1 cellular context compared by ENCODE assay signal in the genomic region with DNA sequence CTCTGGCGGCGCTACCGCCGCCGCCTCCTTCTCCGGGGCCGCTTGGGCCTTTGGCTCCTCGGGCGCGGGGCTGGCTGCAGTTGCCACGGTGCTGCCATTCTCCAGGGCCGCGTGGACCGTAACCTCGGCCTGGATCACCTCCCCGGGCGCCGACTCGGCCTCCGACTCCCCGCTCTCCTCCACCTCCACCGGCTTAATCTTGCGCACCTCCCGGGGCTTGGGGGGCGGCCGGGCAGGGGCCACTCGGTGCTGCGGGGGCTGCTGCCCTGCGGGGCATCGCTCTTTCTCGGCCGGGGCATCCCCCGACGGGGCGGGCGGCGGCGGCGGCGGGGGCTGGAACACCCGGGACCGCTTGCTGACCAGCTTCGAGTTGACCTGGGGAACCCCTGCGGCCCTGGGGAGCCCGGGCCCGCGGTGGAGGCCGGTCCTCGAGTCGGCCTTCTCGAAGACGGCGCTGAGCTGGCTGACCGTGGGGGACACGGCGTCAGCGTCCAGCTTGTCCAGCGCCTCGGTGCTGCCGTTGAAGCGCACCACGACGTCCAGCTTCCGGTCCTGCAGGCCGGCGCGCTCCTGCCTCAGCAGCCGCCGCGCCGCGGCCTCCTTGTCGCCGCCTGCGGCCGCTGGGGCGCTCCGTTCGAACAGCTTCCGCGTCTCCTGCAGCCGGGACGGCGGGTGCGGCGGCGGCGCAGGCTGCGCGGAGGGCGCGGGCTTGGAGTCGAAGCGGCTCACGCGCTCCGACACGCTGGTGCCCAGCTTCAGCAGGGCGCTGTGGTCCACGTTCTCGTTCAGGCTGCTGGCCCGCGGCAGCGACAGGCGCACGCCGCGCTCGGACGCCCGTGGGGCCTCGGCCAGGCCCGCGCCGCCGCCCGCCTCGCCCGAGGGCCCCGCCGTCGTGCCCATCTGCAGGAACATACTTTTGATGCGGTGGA.
TF ChIP-seq lines count a peak whose summit lies in the region.

No MANE protein-coding gene starts in this region.

TF ChIP-seq in HepG2, 621 proteins besides CTCF, POLR2A, EP300 and RAD21 (continued from another document and continues in another):
- TF ChIP-seq, protein P1, sequence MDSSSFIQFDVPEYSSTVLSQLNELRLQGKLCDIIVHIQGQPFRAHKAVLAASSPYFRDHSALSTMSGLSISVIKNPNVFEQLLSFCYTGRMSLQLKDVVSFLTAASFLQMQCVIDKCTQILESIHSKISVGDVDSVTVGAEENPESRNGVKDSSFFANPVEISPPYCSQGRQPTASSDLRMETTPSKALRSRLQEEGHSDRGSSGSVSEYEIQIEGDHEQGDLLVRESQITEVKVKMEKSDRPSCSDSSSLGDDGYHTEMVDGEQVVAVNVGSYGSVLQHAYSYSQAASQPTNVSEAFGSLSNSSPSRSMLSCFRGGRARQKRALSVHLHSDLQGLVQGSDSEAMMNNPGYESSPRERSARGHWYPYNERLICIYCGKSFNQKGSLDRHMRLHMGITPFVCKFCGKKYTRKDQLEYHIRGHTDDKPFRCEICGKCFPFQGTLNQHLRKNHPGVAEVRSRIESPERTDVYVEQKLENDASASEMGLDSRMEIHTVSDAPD (CRISPR knock-in tag; IDR thresholded peaks at IDR 0.05) = no peak
- TF ChIP-seq, protein P2, sequence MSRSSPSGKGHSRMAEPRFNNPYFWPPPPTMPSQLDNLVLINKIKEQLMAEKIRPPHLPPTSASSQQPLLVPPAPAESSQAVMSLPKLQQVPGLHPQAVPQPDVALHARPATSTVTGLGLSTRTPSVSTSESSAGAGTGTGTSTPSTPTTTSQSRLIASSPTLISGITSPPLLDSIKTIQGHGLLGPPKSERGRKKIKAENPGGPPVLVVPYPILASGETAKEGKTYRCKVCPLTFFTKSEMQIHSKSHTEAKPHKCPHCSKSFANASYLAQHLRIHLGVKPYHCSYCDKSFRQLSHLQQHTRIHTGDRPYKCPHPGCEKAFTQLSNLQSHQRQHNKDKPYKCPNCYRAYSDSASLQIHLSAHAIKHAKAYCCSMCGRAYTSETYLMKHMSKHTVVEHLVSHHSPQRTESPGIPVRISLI (CRISPR knock-in tag; IDR thresholded peaks at IDR 0.05; ENCODE audit: borderline replicate concordance) = no peak
- 0 out of 2 replicates have a peak, but pooled peaks have one; percentile 31 for TF ChIP-seq ZNF224 (CRISPR knock-in tag; IDR thresholded peaks at IDR 0.05)
- no peak; the same call in 1 of the 2 replicates for TF ChIP-seq SRY (CRISPR knock-in tag; IDR thresholded peaks at IDR 0.05)
- TF ChIP-seq, protein P3, sequence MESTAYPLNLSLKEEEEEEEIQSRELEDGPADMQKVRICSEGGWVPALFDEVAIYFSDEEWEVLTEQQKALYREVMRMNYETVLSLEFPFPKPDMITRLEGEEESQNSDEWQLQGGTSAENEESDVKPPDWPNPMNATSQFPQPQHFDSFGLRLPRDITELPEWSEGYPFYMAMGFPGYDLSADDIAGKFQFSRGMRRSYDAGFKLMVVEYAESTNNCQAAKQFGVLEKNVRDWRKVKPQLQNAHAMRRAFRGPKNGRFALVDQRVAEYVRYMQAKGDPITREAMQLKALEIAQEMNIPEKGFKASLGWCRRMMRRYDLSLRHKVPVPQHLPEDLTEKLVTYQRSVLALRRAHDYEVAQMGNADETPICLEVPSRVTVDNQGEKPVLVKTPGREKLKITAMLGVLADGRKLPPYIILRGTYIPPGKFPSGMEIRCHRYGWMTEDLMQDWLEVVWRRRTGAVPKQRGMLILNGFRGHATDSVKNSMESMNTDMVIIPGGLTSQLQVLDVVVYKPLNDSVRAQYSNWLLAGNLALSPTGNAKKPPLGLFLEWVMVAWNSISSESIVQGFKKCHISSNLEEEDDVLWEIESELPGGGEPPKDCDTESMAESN (CRISPR knock-in tag; conservative IDR thresholded peaks at IDR 0.05) = no peak
- TF ChIP-seq, protein P4, sequence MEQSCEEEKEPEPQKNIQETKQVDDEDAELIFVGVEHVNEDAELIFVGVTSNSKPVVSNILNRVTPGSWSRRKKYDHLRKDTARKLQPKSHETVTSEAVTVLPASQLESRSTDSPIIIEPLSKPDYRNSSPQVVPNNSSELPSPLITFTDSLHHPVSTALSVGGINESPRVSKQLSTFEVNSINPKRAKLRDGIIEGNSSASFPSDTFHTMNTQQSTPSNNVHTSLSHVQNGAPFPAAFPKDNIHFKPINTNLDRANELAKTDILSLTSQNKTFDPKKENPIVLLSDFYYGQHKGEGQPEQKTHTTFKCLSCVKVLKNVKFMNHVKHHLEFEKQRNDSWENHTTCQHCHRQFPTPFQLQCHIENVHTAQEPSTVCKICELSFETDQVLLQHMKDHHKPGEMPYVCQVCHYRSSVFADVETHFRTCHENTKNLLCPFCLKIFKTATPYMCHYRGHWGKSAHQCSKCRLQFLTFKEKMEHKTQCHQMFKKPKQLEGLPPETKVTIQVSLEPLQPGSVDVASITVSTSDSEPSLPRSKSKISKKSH (CRISPR knock-in tag; IDR thresholded peaks at IDR 0.05; ENCODE audit: borderline replicate concordance) = no peak
- TF ChIP-seq ZNF567 (CRISPR knock-in tag; IDR thresholded peaks at IDR 0.05; ENCODE audit: borderline replicate concordance) = no peak
- TF ChIP-seq, protein P5, sequence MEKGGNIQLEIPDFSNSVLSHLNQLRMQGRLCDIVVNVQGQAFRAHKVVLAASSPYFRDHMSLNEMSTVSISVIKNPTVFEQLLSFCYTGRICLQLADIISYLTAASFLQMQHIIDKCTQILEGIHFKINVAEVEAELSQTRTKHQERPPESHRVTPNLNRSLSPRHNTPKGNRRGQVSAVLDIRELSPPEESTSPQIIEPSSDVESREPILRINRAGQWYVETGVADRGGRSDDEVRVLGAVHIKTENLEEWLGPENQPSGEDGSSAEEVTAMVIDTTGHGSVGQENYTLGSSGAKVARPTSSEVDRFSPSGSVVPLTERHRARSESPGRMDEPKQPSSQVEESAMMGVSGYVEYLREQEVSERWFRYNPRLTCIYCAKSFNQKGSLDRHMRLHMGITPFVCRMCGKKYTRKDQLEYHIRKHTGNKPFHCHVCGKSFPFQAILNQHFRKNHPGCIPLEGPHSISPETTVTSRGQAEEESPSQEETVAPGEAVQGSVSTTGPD (CRISPR knock-in tag; IDR thresholded peaks at IDR 0.05) = no peak
- TF ChIP-seq, protein P6, sequence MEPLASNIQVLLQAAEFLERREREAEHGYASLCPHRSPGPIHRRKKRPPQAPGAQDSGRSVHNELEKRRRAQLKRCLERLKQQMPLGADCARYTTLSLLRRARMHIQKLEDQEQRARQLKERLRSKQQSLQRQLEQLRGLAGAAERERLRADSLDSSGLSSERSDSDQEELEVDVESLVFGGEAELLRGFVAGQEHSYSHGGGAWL (CRISPR knock-in tag; IDR thresholded peaks at IDR 0.05) = peak; percentile 18; the same call in 1 of the 2 replicates
- TF ChIP-seq, protein P7, sequence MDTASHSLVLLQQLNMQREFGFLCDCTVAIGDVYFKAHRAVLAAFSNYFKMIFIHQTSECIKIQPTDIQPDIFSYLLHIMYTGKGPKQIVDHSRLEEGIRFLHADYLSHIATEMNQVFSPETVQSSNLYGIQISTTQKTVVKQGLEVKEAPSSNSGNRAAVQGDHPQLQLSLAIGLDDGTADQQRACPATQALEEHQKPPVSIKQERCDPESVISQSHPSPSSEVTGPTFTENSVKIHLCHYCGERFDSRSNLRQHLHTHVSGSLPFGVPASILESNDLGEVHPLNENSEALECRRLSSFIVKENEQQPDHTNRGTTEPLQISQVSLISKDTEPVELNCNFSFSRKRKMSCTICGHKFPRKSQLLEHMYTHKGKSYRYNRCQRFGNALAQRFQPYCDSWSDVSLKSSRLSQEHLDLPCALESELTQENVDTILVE (CRISPR knock-in tag; IDR thresholded peaks at IDR 0.05) = peak; percentile 23; the same call in 1 of the 2 replicates
- no peak for TF ChIP-seq NFYC (CRISPR knock-in tag; IDR thresholded peaks at IDR 0.05)
- no peak; the same call in 1 of the 2 replicates for TF ChIP-seq BCL6 (CRISPR knock-in tag; IDR thresholded peaks at IDR 0.05)
- peak; percentile 77; the same call in 1 of the 2 replicates for TF ChIP-seq ELF3 (CRISPR knock-in tag; IDR thresholded peaks at IDR 0.05)
- TF ChIP-seq, protein P8, sequence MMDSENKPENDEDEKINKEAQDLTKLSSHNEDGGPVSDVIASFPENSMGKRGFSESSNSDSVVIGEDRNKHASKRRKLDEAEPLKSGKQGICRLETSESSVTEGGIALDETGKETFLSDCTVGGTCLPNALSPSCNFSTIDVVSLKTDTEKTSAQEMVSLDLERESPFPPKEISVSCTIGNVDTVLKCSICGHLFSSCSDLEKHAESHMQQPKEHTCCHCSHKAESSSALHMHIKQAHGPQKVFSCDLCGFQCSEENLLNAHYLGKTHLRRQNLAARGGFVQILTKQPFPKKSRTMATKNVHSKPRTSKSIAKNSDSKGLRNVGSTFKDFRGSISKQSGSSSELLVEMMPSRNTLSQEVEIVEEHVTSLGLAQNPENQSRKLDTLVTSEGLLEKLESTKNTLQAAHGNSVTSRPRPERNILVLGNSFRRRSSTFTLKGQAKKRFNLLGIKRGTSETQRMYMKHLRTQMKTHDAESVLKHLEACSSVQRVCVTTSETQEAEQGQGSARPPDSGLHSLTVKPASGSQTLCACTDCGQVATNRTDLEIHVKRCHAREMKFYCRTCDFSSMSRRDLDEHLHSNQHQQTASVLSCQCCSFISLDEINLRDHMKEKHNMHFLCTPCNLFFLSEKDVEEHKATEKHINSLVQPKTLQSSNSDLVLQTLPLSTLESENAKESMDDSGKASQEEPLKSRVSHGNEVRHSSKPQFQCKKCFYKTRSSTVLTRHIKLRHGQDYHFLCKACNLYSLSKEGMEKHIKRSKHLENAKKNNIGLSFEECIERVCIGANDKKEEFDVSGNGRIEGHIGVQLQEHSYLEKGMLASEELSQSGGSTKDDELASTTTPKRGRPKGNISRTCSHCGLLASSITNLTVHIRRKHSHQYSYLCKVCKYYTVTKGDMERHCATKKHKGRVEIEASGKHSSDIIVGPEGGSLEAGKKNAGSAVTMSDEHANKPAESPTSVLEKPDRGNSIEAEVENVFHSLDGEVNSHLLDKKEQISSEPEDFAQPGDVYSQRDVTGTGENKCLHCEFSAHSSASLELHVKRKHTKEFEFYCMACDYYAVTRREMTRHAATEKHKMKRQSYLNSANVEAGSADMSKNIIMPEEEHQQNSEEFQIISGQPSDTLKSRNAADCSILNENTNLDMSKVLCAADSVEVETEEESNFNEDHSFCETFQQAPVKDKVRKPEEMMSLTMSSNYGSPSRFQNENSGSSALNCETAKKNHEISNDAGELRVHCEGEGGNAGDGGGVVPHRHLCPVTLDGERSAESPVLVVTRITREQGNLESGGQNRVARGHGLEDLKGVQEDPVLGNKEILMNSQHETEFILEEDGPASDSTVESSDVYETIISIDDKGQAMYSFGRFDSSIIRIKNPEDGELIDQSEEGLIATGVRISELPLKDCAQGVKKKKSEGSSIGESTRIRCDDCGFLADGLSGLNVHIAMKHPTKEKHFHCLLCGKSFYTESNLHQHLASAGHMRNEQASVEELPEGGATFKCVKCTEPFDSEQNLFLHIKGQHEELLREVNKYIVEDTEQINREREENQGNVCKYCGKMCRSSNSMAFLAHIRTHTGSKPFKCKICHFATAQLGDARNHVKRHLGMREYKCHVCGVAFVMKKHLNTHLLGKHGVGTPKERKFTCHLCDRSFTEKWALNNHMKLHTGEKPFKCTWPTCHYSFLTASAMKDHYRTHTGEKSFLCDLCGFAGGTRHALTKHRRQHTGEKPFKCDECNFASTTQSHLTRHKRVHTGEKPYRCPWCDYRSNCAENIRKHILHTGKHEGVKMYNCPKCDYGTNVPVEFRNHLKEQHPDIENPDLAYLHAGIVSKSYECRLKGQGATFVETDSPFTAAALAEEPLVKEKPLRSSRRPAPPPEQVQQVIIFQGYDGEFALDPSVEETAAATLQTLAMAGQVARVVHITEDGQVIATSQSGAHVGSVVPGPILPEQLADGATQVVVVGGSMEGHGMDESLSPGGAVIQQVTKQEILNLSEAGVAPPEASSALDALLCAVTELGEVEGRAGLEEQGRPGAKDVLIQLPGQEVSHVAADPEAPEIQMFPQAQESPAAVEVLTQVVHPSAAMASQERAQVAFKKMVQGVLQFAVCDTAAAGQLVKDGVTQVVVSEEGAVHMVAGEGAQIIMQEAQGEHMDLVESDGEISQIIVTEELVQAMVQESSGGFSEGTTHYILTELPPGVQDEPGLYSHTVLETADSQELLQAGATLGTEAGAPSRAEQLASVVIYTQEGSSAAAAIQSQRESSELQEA (CRISPR knock-in tag; IDR thresholded peaks at IDR 0.05; ENCODE audit: not compliant biosample characterization) = peak; percentile 21
- no peak for TF ChIP-seq ATM (IDR thresholded peaks at IDR 0.05; ENCODE audit: borderline replicate concordance)
- TF ChIP-seq TEAD2 (CRISPR knock-in tag; IDR thresholded peaks at IDR 0.05) = no peak
- TF ChIP-seq, protein P9, sequence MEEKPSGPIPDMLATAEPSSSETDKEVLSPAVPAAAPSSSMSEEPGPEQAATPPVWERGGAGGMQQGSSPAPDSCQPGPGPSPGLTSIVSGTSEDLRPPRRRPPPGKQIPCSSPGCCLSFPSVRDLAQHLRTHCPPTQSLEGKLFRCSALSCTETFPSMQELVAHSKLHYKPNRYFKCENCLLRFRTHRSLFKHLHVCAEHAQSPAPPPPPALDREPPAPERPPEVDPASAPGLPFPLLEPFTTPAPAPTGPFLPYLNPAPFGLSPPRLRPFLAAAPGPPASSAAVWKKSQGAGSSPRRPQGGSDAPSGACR (CRISPR knock-in tag; IDR thresholded peaks at IDR 0.05) = no peak
- TF ChIP-seq, protein P10, sequence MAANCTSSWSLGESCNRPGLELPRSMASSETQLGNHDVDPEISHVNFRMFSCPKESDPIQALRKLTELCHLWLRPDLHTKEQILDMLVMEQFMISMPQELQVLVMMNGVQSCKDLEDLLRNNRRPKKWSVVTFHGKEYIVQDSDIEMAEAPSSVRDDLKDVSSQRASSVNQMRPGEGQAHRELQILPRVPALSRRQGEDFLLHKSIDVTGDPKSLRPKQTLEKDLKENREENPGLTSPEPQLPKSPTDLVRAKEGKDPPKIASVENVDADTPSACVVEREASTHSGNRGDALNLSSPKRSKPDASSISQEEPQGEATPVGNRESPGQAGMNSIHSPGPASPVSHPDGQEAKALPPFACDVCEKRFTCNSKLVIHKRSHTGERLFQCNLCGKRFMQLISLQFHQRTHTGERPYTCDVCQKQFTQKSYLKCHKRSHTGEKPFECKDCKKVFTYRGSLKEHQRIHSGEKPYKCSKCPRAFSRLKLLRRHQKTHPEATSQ (CRISPR knock-in tag; IDR thresholded peaks at IDR 0.05; ENCODE audit: borderline replicate concordance) = no peak
- no peak for TF ChIP-seq NR3C1 (CRISPR knock-in tag; IDR thresholded peaks at IDR 0.05)
- no peak for TF ChIP-seq NCOA1 (CRISPR knock-in tag; IDR thresholded peaks at IDR 0.05)
- TF ChIP-seq, protein P11, sequence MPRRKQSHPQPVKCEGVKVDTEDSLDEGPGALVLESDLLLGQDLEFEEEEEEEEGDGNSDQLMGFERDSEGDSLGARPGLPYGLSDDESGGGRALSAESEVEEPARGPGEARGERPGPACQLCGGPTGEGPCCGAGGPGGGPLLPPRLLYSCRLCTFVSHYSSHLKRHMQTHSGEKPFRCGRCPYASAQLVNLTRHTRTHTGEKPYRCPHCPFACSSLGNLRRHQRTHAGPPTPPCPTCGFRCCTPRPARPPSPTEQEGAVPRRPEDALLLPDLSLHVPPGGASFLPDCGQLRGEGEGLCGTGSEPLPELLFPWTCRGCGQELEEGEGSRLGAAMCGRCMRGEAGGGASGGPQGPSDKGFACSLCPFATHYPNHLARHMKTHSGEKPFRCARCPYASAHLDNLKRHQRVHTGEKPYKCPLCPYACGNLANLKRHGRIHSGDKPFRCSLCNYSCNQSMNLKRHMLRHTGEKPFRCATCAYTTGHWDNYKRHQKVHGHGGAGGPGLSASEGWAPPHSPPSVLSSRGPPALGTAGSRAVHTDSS (CRISPR knock-in tag; conservative IDR thresholded peaks at IDR 0.05) = no peak
- TF ChIP-seq, protein P12, sequence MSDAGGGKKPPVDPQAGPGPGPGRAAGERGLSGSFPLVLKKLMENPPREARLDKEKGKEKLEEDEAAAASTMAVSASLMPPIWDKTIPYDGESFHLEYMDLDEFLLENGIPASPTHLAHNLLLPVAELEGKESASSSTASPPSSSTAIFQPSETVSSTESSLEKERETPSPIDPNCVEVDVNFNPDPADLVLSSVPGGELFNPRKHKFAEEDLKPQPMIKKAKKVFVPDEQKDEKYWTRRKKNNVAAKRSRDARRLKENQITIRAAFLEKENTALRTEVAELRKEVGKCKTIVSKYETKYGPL (CRISPR knock-in tag; IDR thresholded peaks at IDR 0.05) = no peak
- TF ChIP-seq ZNF451 (CRISPR knock-in tag; IDR thresholded peaks at IDR 0.05) = 0 out of 2 replicates have a peak, but pooled peaks have one; percentile 57
- TF ChIP-seq PRPF4 (IDR thresholded peaks at IDR 0.05; ENCODE audit: low read depth, low read length, poor library complexity, severe bottlenecking) = no peak
